20 cellular contexts compared by ENCODE assay signal in genomic region chr2:70551156-70551555, GRCh38. TPM values are rescaled to one million over a fixed set of nuclear protein-coding genes. Genes with fewer than 3 reads are reported as not detected.
DNase-seq lines count a peak whose midpoint lies in the region; ATAC-seq and TF ChIP-seq lines count a peak whose summit lies in the region.
"Had no signal": no experiment of that assay in that cellular context is flagged by ENCODE, and none has a peak within 500 bp of the region (broad histone marks: within the 10 kb centered on the region; RNA-seq: fewer than 3 reads in every experiment).

No MANE protein-coding gene starts in this region.

- H3K27ac ChIP-seq in foreskin keratinocyte (peak overlapping the region; percentile 95), neutrophil (no peak overlapping the region)
- H3K27ac ChIP-seq: cardiac muscle cell had no signal

- H3K36me3 Mint-ChIP-seq in T-cell: no peaks in the 10 kb centered on the region
- H3K36me3 Mint-ChIP-seq: activated CD4-positive, alpha-beta memory T cell treated with anti-CD3 and anti-CD28 coated beads for 36 hours; WTC11 had no signal

- H3K27ac Mint-ChIP-seq in T-cell: peak overlapping the region; percentile 34 to 61
- H3K27ac Mint-ChIP-seq: activated CD4-positive, alpha-beta memory T cell treated with anti-CD3 and anti-CD28 coated beads for 36 hours; stimulated activated naive CD8-positive, alpha-beta T cell treated with anti-CD3 and anti-CD28 coated beads, Interleukin-15, amount 100 ng/mL, for 72 hours; WTC11 had no signal

- H3K4me3 Mint-ChIP-seq in T-cell: no peak overlapping the region
- H3K4me3 Mint-ChIP-seq: activated CD4-positive, alpha-beta memory T cell treated with anti-CD3 and anti-CD28 coated beads for 36 hours; stimulated activated naive CD8-positive, alpha-beta T cell treated with anti-CD3 and anti-CD28 coated beads, Interleukin-15, amount 100 ng/mL, for 72 hours had no signal

- POLR2A ChIA-PET in T-cell (lab: Charles Lee): no interaction called here

- no peaks in the 10 kb centered on the region for H3K9me3 ChIP-seq in neutrophil
- H3K9me3 ChIP-seq: pancreas, transverse colon had no signal

- ATAC-seq in T-cell (replicated peaks in 1 of 4) (no peak), foreskin keratinocyte (no peak)
- ATAC-seq: pancreas; sciatic nerve; stimulated activated naive CD8-positive, alpha-beta T cell treated with anti-CD3 and anti-CD28 coated beads, Interleukin-15, amount 100 ng/mL, for 72 hours; WTC11 had no signal

- no peaks in the 10 kb centered on the region for H3K27me3 ChIP-seq in foreskin keratinocyte
- H3K27me3 ChIP-seq in neutrophil: peaks cover 38% of the 10 kb centered on the region
- H3K27me3 ChIP-seq: pancreas had no signal

- no peaks in the 10 kb centered on the region for H3K36me3 ChIP-seq in neutrophil
- H3K36me3 ChIP-seq: cardiac muscle cell, pancreas, transverse colon had no signal

- peaks cover 26 to 35% (median 30%) of the 10 kb centered on the region in 3 donors for H3K4me1 Mint-ChIP-seq in T-cell

- peak overlapping the region; percentile 89 to 94 for H3K4me3 ChIP-seq in neutrophil (ENCODE audit: low read depth in 1 of 2, low read length in 1 of 2)
- H3K4me3 ChIP-seq: cardiac muscle cell had no signal

- no peaks in the 10 kb centered on the region for H3K9me3 Mint-ChIP-seq in T-cell
- H3K9me3 Mint-ChIP-seq: activated CD4-positive, alpha-beta memory T cell treated with anti-CD3 and anti-CD28 coated beads for 36 hours; stimulated activated naive CD8-positive, alpha-beta T cell treated with anti-CD3 and anti-CD28 coated beads, Interleukin-15, amount 100 ng/mL, for 72 hours; WTC11 had no signal

- H3K4me1 ChIP-seq in foreskin keratinocyte (peaks cover 22% of the 10 kb centered on the region), neutrophil (ENCODE audit: control insufficient read depth in 1 of 2, insufficient read depth in 1 of 2, low read depth in 1 of 2, low read length in 1 of 2) (peaks cover 27 to 28% of the 10 kb centered on the region in 2 experiments)

- CTCF ChIA-PET in T-cell (lab: Charles Lee): no interaction called here

- peak; percentile 63 for DNase-seq in HK-2 (ENCODE audit: unreplicated experiment)
- no peak for DNase-seq in T-cell
- DNase-seq in foreskin keratinocyte: no peak
- DNase-seq in DMS53 treated with DMSO at 0.1 percent for 48 hours (lab: John Stamatoyannopoulos, UW; ENCODE audit: unreplicated experiment): no peak
- DNase-seq in RKO (ENCODE audit: low spot score): no peak
- DNase-seq in NCI-H345 (lab: John Stamatoyannopoulos, UW): no peak
- no peak for DNase-seq in AG08395 (ENCODE audit: low spot score)
- DNase-seq: activated CD4-positive, alpha-beta memory T cell treated with anti-CD3 and anti-CD28 coated beads for 36 hours; COR-L47; dermis blood vessel endothelial cell; NCI-H1417 treated with DMSO at 0.1 percent for 48 hours; NCI-H524 treated with DMSO at 0.1 percent for 48 hours; pancreas; stimulated activated naive CD8-positive, alpha-beta T cell treated with anti-CD3 and anti-CD28 coated beads, Interleukin-15, amount 100 ng/mL, for 72 hours; T1000; transverse colon had no signal

- TF ChIP-seq CTCF in foreskin keratinocyte (conservative IDR thresholded peaks at IDR 0.05) (no peak), neutrophil (IDR thresholded peaks at IDR 0.05) (no peak)

- H3K27me3 Mint-ChIP-seq in T-cell: peaks cover 0 to 2% of the 10 kb centered on the region in 2 donors

RNA-seq across cellular contexts. Expression of gene TGFA, which starts 2.5 kb away (rescaled TPM):
- total RNA-seq in T-cell (1 to 10 TPM; 1.2 to 8.3 (median 4.5) TPM), foreskin keratinocyte (87.7 and 92.6 TPM in 2 replicates)
- 30.5 and 37.1 TPM in 2 replicates for polyA plus RNA-seq in foreskin keratinocyte
- polyA plus RNA-seq: cardiac muscle cell had no signal
